ENCODE assay signal across 19 cellular contexts in the genomic region with DNA sequence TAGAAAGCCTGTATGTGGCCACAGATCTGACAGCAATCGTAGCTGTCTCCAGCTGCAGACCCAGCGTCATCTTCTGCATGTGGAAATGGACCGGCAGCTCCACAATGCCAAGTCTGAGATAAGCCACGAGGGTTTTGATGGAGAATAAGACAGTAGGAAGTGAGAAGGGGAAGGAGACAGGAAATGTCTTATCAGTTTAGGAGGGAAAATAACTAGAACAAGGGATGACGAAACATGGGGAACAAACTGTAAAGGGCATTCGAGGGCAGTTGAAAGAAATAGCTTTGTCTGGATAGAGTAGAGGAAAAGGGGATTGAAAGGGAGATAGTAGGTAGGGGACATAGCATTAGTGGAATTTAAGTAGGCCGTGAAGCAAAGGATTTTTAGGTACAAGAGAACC.
"Had no signal": no experiment of that assay in that cellular context is flagged by ENCODE, and none has a peak within 500 bp of the region (broad histone marks: within the 10 kb centered on the region; RNA-seq: fewer than 3 reads in every experiment).

No MANE protein-coding gene starts in this region.

- ATAC-seq: activated naive CD4-positive, alpha-beta T cell treated with anti-CD3 and anti-CD28 coated beads, Interleukin-2, amount 50 U/mL, for 72 hours; esophagus mucosa; naive thymus-derived CD8-positive, alpha-beta T cell; pancreas; sciatic nerve; stimulated activated naive CD8-positive, alpha-beta T cell treated with anti-CD3 and anti-CD28 coated beads, Interleukin-15, amount 100 ng/mL, for 72 hours had no signal

- H3K27ac ChIP-seq: pancreas, vagina, VCaP had no signal

- DNase-seq: activated CD4-positive, alpha-beta T cell treated with anti-CD3 and anti-CD28 coated beads, Interleukin-2, amount 50 U/mL, for 4 hours; activated gamma-delta T cell treated with Interleukin-2 at 50 U/mL for 16 hours; effector CD4-positive, alpha-beta T cell; immature natural killer cell; kidney glomerular epithelial cell; mesendoderm; naive thymus-derived CD8-positive, alpha-beta T cell; pancreas; stimulated activated CD4-positive, alpha-beta T cell treated with anti-CD3 and anti-CD28 coated beads, Interleukin-4, amount 100 ng/mL, for 1 hour; stimulated activated naive CD8-positive, alpha-beta T cell treated with anti-CD3 and anti-CD28 coated beads, Interleukin-15, amount 100 ng/mL, for 72 hours; T-helper 9 cell; trophoblast cell had no signal

- H3K27me3 ChIP-seq: adrenal gland, pancreas, vagina had no signal

- H3K4me3 Mint-ChIP-seq: immature natural killer cell; naive thymus-derived CD8-positive, alpha-beta T cell; stimulated activated naive CD8-positive, alpha-beta T cell treated with anti-CD3 and anti-CD28 coated beads, Interleukin-15, amount 100 ng/mL, for 72 hours had no signal

- H3K36me3 Mint-ChIP-seq: activated naive CD4-positive, alpha-beta T cell treated with anti-CD3 and anti-CD28 coated beads, Interleukin-2, amount 50 U/mL, for 72 hours; immature natural killer cell; naive thymus-derived CD8-positive, alpha-beta T cell had no signal

- H3K27ac Mint-ChIP-seq: activated naive CD4-positive, alpha-beta T cell treated with anti-CD3 and anti-CD28 coated beads, Interleukin-2, amount 50 U/mL, for 72 hours; immature natural killer cell; naive thymus-derived CD8-positive, alpha-beta T cell had no signal

- H3K4me3 ChIP-seq: adrenal gland, pancreas, smooth muscle cell, vagina had no signal

- H3K9me3 Mint-ChIP-seq: activated naive CD4-positive, alpha-beta T cell treated with anti-CD3 and anti-CD28 coated beads, Interleukin-2, amount 50 U/mL, for 72 hours; naive thymus-derived CD8-positive, alpha-beta T cell; stimulated activated naive CD8-positive, alpha-beta T cell treated with anti-CD3 and anti-CD28 coated beads, Interleukin-15, amount 100 ng/mL, for 72 hours had no signal

- H3K4me1 Mint-ChIP-seq: immature natural killer cell; naive thymus-derived CD8-positive, alpha-beta T cell had no signal

- H3K9me3 ChIP-seq: adrenal gland, pancreas, vagina had no signal

- H3K4me1 ChIP-seq: adrenal gland, pancreas had no signal
